In the genomic region with DNA sequence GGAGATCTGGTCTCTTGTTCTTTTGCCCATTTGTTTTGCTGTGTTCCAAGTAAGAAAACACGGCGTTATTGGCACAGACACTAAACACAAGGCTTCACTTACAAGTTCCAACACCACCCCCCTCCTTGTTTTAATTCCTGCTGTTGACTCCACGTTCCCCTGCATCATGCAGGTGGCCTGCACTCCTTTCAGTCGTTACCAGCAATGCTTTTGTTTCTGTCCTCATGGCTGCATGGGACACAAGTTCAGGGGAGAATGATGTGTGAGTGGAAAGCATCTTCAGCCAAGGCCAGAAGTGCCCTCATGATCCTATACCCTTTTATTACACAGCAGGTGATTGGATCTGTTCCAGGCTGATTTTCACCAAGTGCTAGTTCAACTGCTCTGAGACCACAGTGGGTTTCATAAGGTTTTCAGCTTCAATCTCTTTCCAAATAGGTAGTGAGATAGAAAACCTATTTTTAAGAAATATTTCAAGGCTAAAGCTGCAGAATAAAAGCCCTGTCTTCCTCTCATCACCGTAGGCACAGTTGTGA, we compare ENCODE assay signal across 13 cellular contexts.
"Had no signal": no experiment of that assay in that cellular context is flagged by ENCODE, and none has a peak within 500 bp of the region (broad histone marks: within the 10 kb centered on the region; RNA-seq: fewer than 3 reads in every experiment).

No MANE protein-coding gene starts in this region.

- H3K27me3 ChIP-seq: brain microvascular endothelial cell, heart left ventricle, ovary had no signal

- H3K4me3 ChIP-seq: heart left ventricle, ovary had no signal

- H3K27me3 Mint-ChIP-seq: activated naive CD4-positive, alpha-beta T cell treated with anti-CD3 and anti-CD28 coated beads, Interleukin-2, amount 50 U/mL, for 24 hours; stimulated activated naive CD8-positive, alpha-beta T cell treated with anti-CD3 and anti-CD28 coated beads, Interleukin-15, Interleukin-2, amounts not matched to agents 100 ng/mL and 50 ng/mL, for 24 hours had no signal

- H3K36me3 Mint-ChIP-seq: activated naive CD4-positive, alpha-beta T cell treated with anti-CD3 and anti-CD28 coated beads, Interleukin-2, amount 50 U/mL, for 24 hours had no signal

- H3K9me3 ChIP-seq: heart left ventricle, ovary, thoracic aorta had no signal

- H3K4me1 Mint-ChIP-seq: activated naive CD4-positive, alpha-beta T cell treated with anti-CD3 and anti-CD28 coated beads, Interleukin-2, amount 50 U/mL, for 24 hours had no signal

- DNase-seq: activated CD4-positive, alpha-beta T cell treated with anti-CD3 and anti-CD28 coated beads, Interleukin-2, amount 50 U/mL, for 4 hours; activated T-cell treated with anti-CD3 and anti-CD28 coated beads, Interleukin-2, amount 50 U/mL, for 1 hour; amniotic stem cell; brain microvascular endothelial cell; foreskin melanocyte; heart left ventricle; ovary; stimulated activated CD4-positive, alpha-beta T cell treated with anti-CD3 and anti-CD28 coated beads, Interleukin-4, amount 100 ng/mL, for 24 hours had no signal

- H3K27ac ChIP-seq: brain microvascular endothelial cell, ovary, thoracic aorta had no signal

- H3K27ac Mint-ChIP-seq: activated naive CD4-positive, alpha-beta T cell treated with anti-CD3 and anti-CD28 coated beads, Interleukin-2, amount 50 U/mL, for 24 hours; stimulated activated naive CD8-positive, alpha-beta T cell treated with anti-CD3 and anti-CD28 coated beads, Interleukin-15, Interleukin-2, amounts not matched to agents 100 ng/mL and 50 ng/mL, for 24 hours; T-helper 2 cell treated with Interferon-gamma antibody and Interleukin-4, amounts not matched to agents 5 μg/mL and 100 μg/mL, for 36 hours had no signal

- FAIRE-seq: keratinocyte had no signal

- H3K36me3 ChIP-seq: brain microvascular endothelial cell, heart left ventricle, ovary, thoracic aorta had no signal

- H3K4me3 Mint-ChIP-seq: activated naive CD4-positive, alpha-beta T cell treated with anti-CD3 and anti-CD28 coated beads, Interleukin-2, amount 50 U/mL, for 24 hours; stimulated activated naive CD8-positive, alpha-beta T cell treated with anti-CD3 and anti-CD28 coated beads, Interleukin-15, Interleukin-2, amounts not matched to agents 100 ng/mL and 50 ng/mL, for 24 hours; T-helper 2 cell treated with Interferon-gamma antibody and Interleukin-4, amounts not matched to agents 5 μg/mL and 100 μg/mL, for 36 hours had no signal
